ENCODE assay signal across 16 cellular contexts in the genomic region with DNA sequence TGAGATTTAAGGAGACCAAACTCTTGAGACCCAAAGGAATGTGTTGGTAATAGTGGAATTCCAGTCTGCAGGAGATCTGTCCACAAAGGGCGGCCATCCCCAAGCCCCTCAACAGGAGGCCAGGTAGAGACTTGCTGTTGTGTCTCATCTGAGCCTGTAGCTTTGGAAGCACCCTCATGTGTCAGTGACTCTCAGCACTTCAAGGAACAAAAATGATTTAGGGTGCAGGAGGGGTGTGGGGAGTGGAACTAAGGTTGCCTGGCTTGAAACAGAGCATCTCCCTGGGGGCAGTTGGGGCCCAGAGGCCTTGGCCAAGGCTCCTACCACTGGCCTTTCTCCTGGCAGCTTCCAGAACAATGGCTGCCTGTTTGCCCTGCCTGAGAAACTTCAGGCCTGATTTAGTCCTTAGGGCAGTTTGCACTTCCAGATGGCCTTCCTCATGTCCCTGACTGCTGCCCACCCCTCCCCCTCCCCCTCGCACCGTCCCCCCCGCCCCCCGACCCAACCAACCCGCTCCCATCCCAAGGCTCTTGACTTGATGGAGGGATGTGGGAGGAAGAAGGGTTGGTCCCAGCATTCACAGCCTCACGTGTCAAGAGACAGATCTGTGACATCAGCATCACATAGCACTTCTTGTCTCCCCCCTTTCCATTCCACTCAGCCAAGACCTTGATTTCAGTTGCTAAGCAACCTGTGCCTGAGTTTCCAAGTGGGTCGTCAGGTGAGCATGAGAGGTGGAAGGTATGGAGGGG.
DNase-seq lines count a peak whose midpoint lies in the region; ATAC-seq and TF ChIP-seq lines count a peak whose summit lies in the region.
"Had no signal": no experiment of that assay in that cellular context is flagged by ENCODE, and none has a peak within 500 bp of the region (broad histone marks: within the 10 kb centered on the region; RNA-seq: fewer than 3 reads in every experiment).

No MANE protein-coding gene starts in this region.

- H3K9me3 ChIP-seq in SK-N-SH (no peaks in the 10 kb centered on the region), upper lobe of right lung (no peaks in the 10 kb centered on the region)

- POLR2A ChIA-PET in SK-N-SH (lab: Yijun Ruan, JAX) = no interaction called here

- CTCF ChIA-PET in SK-N-SH (lab: Yijun Ruan, JAX) = interaction anchor here (0.6 to 3.3 kb wide), 8 partner anchors 18 to 269 kb away, joined by 3 to 16 read pairs (median 3); no protein-coding TSS in a partner anchor

- WGBS in SK-N-SH (ENCODE audit: low lambda C conversion rate) = 71% methylated on average over 6 of the region's 8 CpGs

- ATAC-seq in SK-N-SH treated with all-trans-retinoic acid at 6 μM for 48 hours = no peak
- ATAC-seq in upper lobe of right lung = no peak
- no peak for ATAC-seq in GM21576 (IDR thresholded peaks at IDR 0.05; ENCODE audit: unreplicated experiment)
- no peak for ATAC-seq in HG02973 (IDR thresholded peaks at IDR 0.05; ENCODE audit: unreplicated experiment)
- ATAC-seq: activated naive CD4-positive, alpha-beta T cell treated with anti-CD3 and anti-CD28 coated beads, Interleukin-2, amount 50 U/mL, for 72 hours; HCT116 had no signal

- no peaks in the 10 kb centered on the region for H3K9me2 ChIP-seq in SK-N-SH

- H3F3A ChIP-seq in SK-N-SH (replicated peaks; ENCODE audit: insufficient read depth) = no peaks in the 10 kb centered on the region

- H3K79me2 ChIP-seq in SK-N-SH (ENCODE audit: insufficient read depth) = no peaks in the 10 kb centered on the region

- TF ChIP-seq CTCF in SK-N-SH (IDR thresholded peaks at IDR 0.05) (no peak), upper lobe of right lung (IDR thresholded peaks at IDR 0.05) (no peak)

- H3K27ac ChIP-seq in SK-N-SH (ENCODE audit: low read depth in 2 of 2, low read length in 1 of 2) (no peak overlapping the region), upper lobe of right lung (no peak overlapping the region)

- intact Hi-C loops in upper lobe of right lung (cut with DNase I) = no loop called here

- TF ChIP-seq EP300 in SK-N-SH (IDR thresholded peaks at IDR 0.05; ENCODE audit: borderline replicate concordance in 1 of 2, low read depth in 1 of 2, low read length in 1 of 2) = no peak

- in situ Hi-C loops in SK-MEL-5 (cut with HindIII; ENCODE audit: low pct_unique_long_range_greater_than_20kb, low sequenced_read_pairs) = no loop called here

- no peak for TF ChIP-seq RAD21 in SK-N-SH (IDR thresholded peaks at IDR 0.05; ENCODE audit: low read length)

- H3K4me1 ChIP-seq in SK-N-SH (ENCODE audit: control insufficient read depth in 1 of 2, insufficient read depth in 2 of 2, low read depth in 1 of 2, low read length in 1 of 2) (peaks cover 0 to 12% of the 10 kb centered on the region in 2 experiments; a peak in 1 of 4 replicates), upper lobe of right lung (no peaks in the 10 kb centered on the region)

- H4K20me1 ChIP-seq in SK-N-SH (ENCODE audit: insufficient read depth) = no peaks in the 10 kb centered on the region

- no peak overlapping the region for H2AFZ ChIP-seq in SK-N-SH (ENCODE audit: low read depth)

- H3K4me3 ChIP-seq in SK-N-SH (ENCODE audit: low read depth in 2 of 2, low read length in 1 of 2) = no peak overlapping the region
- H3K4me3 ChIP-seq in upper lobe of right lung = no peak overlapping the region
- H3K4me3 ChIP-seq: skin epidermis had no signal

- H3K36me3 ChIP-seq in SK-N-SH (replicated peaks in 1 of 2; ENCODE audit: control insufficient read depth in 1 of 2, insufficient read depth in 2 of 2, low read length in 1 of 2) (no peaks in the 10 kb centered on the region), upper lobe of right lung (no peaks in the 10 kb centered on the region)

- no peak overlapping the region for H3K9ac ChIP-seq in SK-N-SH

- DNase-seq in SK-N-SH (peak; percentile 44), SK-MEL-5 (ENCODE audit: low read depth, low spot score) (peak; percentile 62), globus pallidus (ENCODE audit: low spot score) (peak; percentile 65), upper lobe of right lung (peak; percentile 18)
- DNase-seq: ACHN; activated CD4-positive, alpha-beta T cell treated with anti-CD3 and anti-CD28 coated beads, Interleukin-2, amount 50 U/mL, for 1 hour; central memory CD4-positive, alpha-beta T cell; kidney glomerular epithelial cell; NCI-H146; NCI-H526 treated with DMSO at 0.1 percent for 48 hours had no signal

- H3K27me3 ChIP-seq in SK-N-SH (ENCODE audit: insufficient read depth) (no peaks in the 10 kb centered on the region), upper lobe of right lung (no peaks in the 10 kb centered on the region)

- H3K4me2 ChIP-seq in SK-N-SH = no peak overlapping the region

TF ChIP-seq in SK-N-SH, 30 proteins besides CTCF, POLR2A, EP300 and RAD21:
- TF ChIP-seq FOXM1 (IDR thresholded peaks at IDR 0.05; ENCODE audit: low read depth) = no peak
- TF ChIP-seq GATA2 (CRISPR knock-in tag; IDR thresholded peaks at IDR 0.05) = no peak
- no peak for TF ChIP-seq RCOR1 (IDR thresholded peaks at IDR 0.05; ENCODE audit: low read length)
- TF ChIP-seq NRF1 (IDR thresholded peaks at IDR 0.05; ENCODE audit: low read depth, low read length) = no peak
- TF ChIP-seq NFIC (IDR thresholded peaks at IDR 0.05; ENCODE audit: borderline replicate concordance) = no peak
- TF ChIP-seq YY1 (IDR thresholded peaks at IDR 0.05; ENCODE audit: low read depth) = no peak
- TF ChIP-seq EZH2phosphoT487 (IDR thresholded peaks at IDR 0.05; ENCODE audit: borderline replicate concordance, low read depth) = no peak
- TF ChIP-seq RFX5 (IDR thresholded peaks at IDR 0.05; ENCODE audit: low read length) = no peak
- TF ChIP-seq RXRA (IDR thresholded peaks at IDR 0.05; ENCODE audit: borderline replicate concordance, low read depth) = no peak
- no peak for TF ChIP-seq SMC3 (IDR thresholded peaks at IDR 0.05; ENCODE audit: low read depth, low read length)
- no peak for TF ChIP-seq FOXJ3 (CRISPR knock-in tag; IDR thresholded peaks at IDR 0.05)
- no peak for TF ChIP-seq POLR2AphosphoS5 (IDR thresholded peaks at IDR 0.05; ENCODE audit: low read depth, low read length)

TF ChIP-seq in SK-N-SH treated with all-trans-retinoic acid at 6 μM for 48 hours, 23 proteins besides CTCF, POLR2A, EP300 and RAD21 (continues in another document):
- no peak for TF ChIP-seq ZC3H10 (CRISPR knock-in tag; IDR thresholded peaks at IDR 0.05)
- TF ChIP-seq BACH2 (CRISPR knock-in tag; IDR thresholded peaks at IDR 0.05; ENCODE audit: borderline replicate concordance) = no peak
- TF ChIP-seq, protein P1, sequence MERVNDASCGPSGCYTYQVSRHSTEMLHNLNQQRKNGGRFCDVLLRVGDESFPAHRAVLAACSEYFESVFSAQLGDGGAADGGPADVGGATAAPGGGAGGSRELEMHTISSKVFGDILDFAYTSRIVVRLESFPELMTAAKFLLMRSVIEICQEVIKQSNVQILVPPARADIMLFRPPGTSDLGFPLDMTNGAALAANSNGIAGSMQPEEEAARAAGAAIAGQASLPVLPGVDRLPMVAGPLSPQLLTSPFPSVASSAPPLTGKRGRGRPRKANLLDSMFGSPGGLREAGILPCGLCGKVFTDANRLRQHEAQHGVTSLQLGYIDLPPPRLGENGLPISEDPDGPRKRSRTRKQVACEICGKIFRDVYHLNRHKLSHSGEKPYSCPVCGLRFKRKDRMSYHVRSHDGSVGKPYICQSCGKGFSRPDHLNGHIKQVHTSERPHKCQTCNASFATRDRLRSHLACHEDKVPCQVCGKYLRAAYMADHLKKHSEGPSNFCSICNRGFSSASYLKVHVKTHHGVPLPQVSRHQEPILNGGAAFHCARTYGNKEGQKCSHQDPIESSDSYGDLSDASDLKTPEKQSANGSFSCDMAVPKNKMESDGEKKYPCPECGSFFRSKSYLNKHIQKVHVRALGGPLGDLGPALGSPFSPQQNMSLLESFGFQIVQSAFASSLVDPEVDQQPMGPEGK (CRISPR knock-in tag; IDR thresholded peaks at IDR 0.05; ENCODE audit: borderline replicate concordance) = no peak
- TF ChIP-seq TOX (CRISPR knock-in tag; IDR thresholded peaks at IDR 0.05; ENCODE audit: borderline replicate concordance) = no peak
- TF ChIP-seq OSR1 (CRISPR knock-in tag; IDR thresholded peaks at IDR 0.05) = no peak
- no peak for TF ChIP-seq GLIS3 (CRISPR knock-in tag; IDR thresholded peaks at IDR 0.05)
- no peak for TF ChIP-seq ZFP30 (CRISPR knock-in tag; IDR thresholded peaks at IDR 0.05)
- no peak for TF ChIP-seq TCF4 (CRISPR knock-in tag; IDR thresholded peaks at IDR 0.05; ENCODE audit: borderline replicate concordance)
- TF ChIP-seq ARNTL (CRISPR knock-in tag; IDR thresholded peaks at IDR 0.05; ENCODE audit: borderline replicate concordance, low read depth) = no peak
- no peak for TF ChIP-seq RARB (CRISPR knock-in tag; IDR thresholded peaks at IDR 0.05)
- no peak for TF ChIP-seq CSDC2 (CRISPR knock-in tag; IDR thresholded peaks at IDR 0.05)
- no peak for TF ChIP-seq ZNF8 (CRISPR knock-in tag; IDR thresholded peaks at IDR 0.05)
- no peak for TF ChIP-seq ZNF70 (CRISPR knock-in tag; IDR thresholded peaks at IDR 0.05)
- TF ChIP-seq SNAI2 (CRISPR knock-in tag; IDR thresholded peaks at IDR 0.05) = no peak
- no peak for TF ChIP-seq ZNF565 (CRISPR knock-in tag; conservative IDR thresholded peaks at IDR 0.05; ENCODE audit: low read depth)
- TF ChIP-seq, protein P2, sequence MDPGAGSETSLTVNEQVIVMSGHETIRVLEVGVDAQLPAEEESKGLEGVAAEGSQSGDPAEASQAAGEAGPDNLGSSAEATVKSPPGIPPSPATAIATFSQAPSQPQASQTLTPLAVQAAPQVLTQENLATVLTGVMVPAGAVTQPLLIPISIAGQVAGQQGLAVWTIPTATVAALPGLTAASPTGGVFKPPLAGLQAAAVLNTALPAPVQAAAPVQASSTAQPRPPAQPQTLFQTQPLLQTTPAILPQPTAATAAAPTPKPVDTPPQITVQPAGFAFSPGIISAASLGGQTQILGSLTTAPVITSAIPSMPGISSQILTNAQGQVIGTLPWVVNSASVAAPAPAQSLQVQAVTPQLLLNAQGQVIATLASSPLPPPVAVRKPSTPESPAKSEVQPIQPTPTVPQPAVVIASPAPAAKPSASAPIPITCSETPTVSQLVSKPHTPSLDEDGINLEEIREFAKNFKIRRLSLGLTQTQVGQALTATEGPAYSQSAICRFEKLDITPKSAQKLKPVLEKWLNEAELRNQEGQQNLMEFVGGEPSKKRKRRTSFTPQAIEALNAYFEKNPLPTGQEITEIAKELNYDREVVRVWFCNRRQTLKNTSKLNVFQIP (CRISPR knock-in tag; IDR thresholded peaks at IDR 0.05; ENCODE audit: borderline replicate concordance, low read depth) = no peak
